19 cellular contexts compared by ENCODE assay signal in the genomic region with DNA sequence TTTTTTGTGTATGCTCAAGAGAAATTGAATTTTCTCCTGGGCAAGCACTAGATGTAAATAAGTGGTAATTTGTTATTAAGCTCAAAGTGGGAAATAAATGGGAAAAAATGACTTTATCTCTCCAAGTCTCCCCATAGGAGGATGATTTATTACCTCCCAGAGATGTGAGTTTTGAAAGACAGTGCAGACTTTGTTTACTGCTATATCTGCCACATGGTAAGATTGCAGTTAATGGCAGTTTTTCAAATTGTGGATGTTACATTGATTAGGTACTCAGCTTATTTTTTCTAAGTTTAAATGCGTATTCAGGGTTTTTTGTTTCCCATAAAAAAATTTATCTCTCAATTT.
"Had no signal": no experiment of that assay in that cellular context is flagged by ENCODE, and none has a peak within 500 bp of the region (broad histone marks: within the 10 kb centered on the region; RNA-seq: fewer than 3 reads in every experiment).

No MANE protein-coding gene starts in this region.

- H3K9me3 ChIP-seq: ovary, suprapubic skin had no signal

- H3K27me3 ChIP-seq: ovary, suprapubic skin had no signal

- H3K36me3 ChIP-seq: ovary, suprapubic skin had no signal

- H3K27ac ChIP-seq: suprapubic skin had no signal

- DNase-seq: activated B cell treated with CpG ODN at 0.5 μM for 24 hours; activated CD4-positive, alpha-beta T cell treated with anti-CD3 and anti-CD28 coated beads, Interleukin-2, amount 50 U/mL, for 1 hour; activated CD8-positive, alpha-beta T cell treated with anti-CD3 and anti-CD28 coated beads for 36 hours; activated naive CD8-positive, alpha-beta T cell treated with anti-CD3 and anti-CD28 coated beads, Interleukin-2, amount 50 U/mL, for 24 hours; activated T-cell treated with anti-CD3 and anti-CD28 coated beads, Interleukin-2, amount 50 U/mL, for 4 hours; effector CD4-positive, alpha-beta T cell; left cardiac atrium; mammary epithelial cell; naive B cell; nephron progenitor cell; retina; small intestine; stimulated activated CD4-positive, alpha-beta T cell treated with anti-CD3 and anti-CD28 coated beads, Interleukin-4, amount 100 ng/mL, for 24 hours; stimulated activated naive CD8-positive, alpha-beta T cell treated with anti-CD3 and anti-CD28 coated beads, Interleukin-15, amount 100 ng/mL, for 72 hours; T-helper 1 cell had no signal

- ATAC-seq: activated CD8-positive, alpha-beta T cell treated with anti-CD3 and anti-CD28 coated beads for 36 hours; activated naive CD8-positive, alpha-beta T cell treated with anti-CD3 and anti-CD28 coated beads, Interleukin-2, amount 50 U/mL, for 24 hours; activated T-cell treated with anti-CD3 and anti-CD28 coated beads, Interleukin-2, amount 50 U/mL, for 4 hours; activated T-helper 17 cell treated with anti-CD3 and anti-CD28 coated beads, Interleukin-2, amount 50 U/mL, for 72 hours; stimulated activated effector memory CD8-positive, alpha-beta T cell treated with anti-CD3 and anti-CD28 coated beads, Interleukin-12 subunit alpha, Interleukin-12 subunit beta, amount 100 ng/mL, for 72 hours; stimulated activated naive CD8-positive, alpha-beta T cell treated with anti-CD3 and anti-CD28 coated beads, Interleukin-15, amount 100 ng/mL, for 72 hours had no signal

- H3K4me3 ChIP-seq: ovary, suprapubic skin had no signal
